9 cellular contexts compared by ENCODE assay signal in genomic region chr14:104661783-104662182, GRCh38. TPM values are rescaled to one million over a fixed set of nuclear protein-coding genes. Genes with fewer than 3 reads are reported as not detected.
DNase-seq lines count a peak whose midpoint lies in the region; ATAC-seq, FAIRE-seq and TF ChIP-seq lines count a peak whose summit lies in the region.
"Not testable (repeated sequence)": the region's sequence is repeated elsewhere in the genome, so short reads cannot be mapped to it uniquely, and the experiment has no call there.
"Had no signal": no experiment of that assay in that cellular context is flagged by ENCODE, and none has a peak within 500 bp of the region (broad histone marks: within the 10 kb centered on the region; RNA-seq: fewer than 3 reads in every experiment).

No MANE protein-coding gene starts in this region.

- peaks cover 67 to 99% (median 85%) of the 10 kb centered on the region in 10 experiments for H3K4me1 ChIP-seq in BLaER1 treated with 17β-estradiol and CSF1 and Interleukin-3, amounts not matched to agents 10 nM and 100 nM

- not testable (repeated sequence) for H3K79me2 ChIP-seq in SU-DHL-6 (ENCODE audit: insufficient read depth, low read length)

- H2AFZ ChIP-seq in SU-DHL-6 (ENCODE audit: low read depth, low read length, severe bottlenecking), result not testable (repeated sequence)

- H3K4me3 Mint-ChIP-seq in IgD-negative memory B cell, result peak overlapping the region; percentile 51 to 95 (median 77)
- H3K4me3 Mint-ChIP-seq in naive B cell, result peak overlapping the region; percentile 23 to 91 (median 87)

- H3K27ac Mint-ChIP-seq in IgD-negative memory B cell, result peak overlapping the region; percentile 100
- H3K27ac Mint-ChIP-seq in naive B cell, result peak overlapping the region; percentile 96 to 100 (median 99)

- not testable (repeated sequence) for H3K9me3 Mint-ChIP-seq in IgD-negative memory B cell, naive B cell

- not testable (repeated sequence) for H3K9ac ChIP-seq in BLaER1 treated with 17β-estradiol and CSF1 and Interleukin-3, amounts not matched to agents 10 nM and 100 nM; SU-DHL-6 (ENCODE audit: low read length)

- peak; percentile 7 to 19 for ATAC-seq in naive B cell (ENCODE audit: low read depth in 2 of 2)

- H3K36me3 ChIP-seq in BLaER1 treated with 17β-estradiol and CSF1 and Interleukin-3, amounts not matched to agents 10 nM and 100 nM; SU-DHL-6 (ENCODE audit: low read length); bronchial epithelial cell (ENCODE audit: control insufficient read depth, insufficient read depth, low read length): not testable (repeated sequence)

- not testable (repeated sequence) for H3K4me3 ChIP-seq in BLaER1 treated with 17β-estradiol and CSF1 and Interleukin-3, amounts not matched to agents 10 nM and 100 nM; SU-DHL-6 (ENCODE audit: insufficient read depth, low read length, poor library complexity, severe bottlenecking); bronchial epithelial cell (ENCODE audit: low read depth, low read length)

- H3K9me3 ChIP-seq in BLaER1 treated with 17β-estradiol and CSF1 and Interleukin-3, amounts not matched to agents 10 nM and 100 nM (replicated peaks in 1 of 11); SU-DHL-6 (ENCODE audit: insufficient read depth, low read length): not testable (repeated sequence)

- not testable (repeated sequence) for TF ChIP-seq CTCF in SU-DHL-6 (IDR thresholded peaks at IDR 0.05; ENCODE audit: insufficient read depth, low read length, poor library complexity, severe bottlenecking); bronchial epithelial cell (IDR thresholded peaks at IDR 0.05; ENCODE audit: insufficient read depth, low read length, severe bottlenecking)

- not testable (repeated sequence) for DNase-seq in bronchial epithelial cell (ENCODE audit: low read depth)
- DNase-seq in naive B cell, result peak; percentile 56

- H3K36me3 Mint-ChIP-seq in IgD-negative memory B cell, naive B cell: not testable (repeated sequence)

- H3K27ac ChIP-seq in BLaER1 treated with 17β-estradiol and CSF1 and Interleukin-3, amounts not matched to agents 10 nM and 100 nM, result peak overlapping the region in 5 of 11 experiments; percentile 74 to 89 (median 86); a peak in 6 of 22 replicates
- peak overlapping the region; percentile 97 for H3K27ac ChIP-seq in SU-DHL-6 (ENCODE audit: low read depth, low read length)

- TF ChIP-seq POLR2A in GM19099 (IDR thresholded peaks at IDR 0.05; ENCODE audit: extremely low read depth, insufficient read length, low read depth), result peak; percentile 39

- H3K4me1 Mint-ChIP-seq in IgD-negative memory B cell, result peaks cover 45 to 64% (median 57%) of the 10 kb centered on the region in 3 donors
- peaks cover 52 to 93% (median 89%) of the 10 kb centered on the region in 3 donors for H3K4me1 Mint-ChIP-seq in naive B cell

- peak; percentile 93 for FAIRE-seq in bronchial epithelial cell (lab: Jason Lieb, UNC)

- H3F3A ChIP-seq in SU-DHL-6 (ENCODE audit: insufficient read depth), result peaks cover 52% of the 10 kb centered on the region

- H4K20me1 ChIP-seq in BLaER1 treated with 17β-estradiol and CSF1 and Interleukin-3, amounts not matched to agents 10 nM and 100 nM; SU-DHL-6 (ENCODE audit: low read depth, low read length): not testable (repeated sequence)

- peak overlapping the region; percentile 92 to 100 (median 99); a peak in 18 of 22 replicates for H3K4me2 ChIP-seq in BLaER1 treated with 17β-estradiol and CSF1 and Interleukin-3, amounts not matched to agents 10 nM and 100 nM
- not testable (repeated sequence) for H3K4me2 ChIP-seq in SU-DHL-6 (ENCODE audit: low read depth, low read length, poor library complexity, severe bottlenecking)

- H3K9me2 ChIP-seq in SU-DHL-6 (replicated peaks; ENCODE audit: insufficient read depth, low read length), result not testable (repeated sequence)

- H3K27me3 ChIP-seq in BLaER1 treated with 17β-estradiol and CSF1 and Interleukin-3, amounts not matched to agents 10 nM and 100 nM; SU-DHL-6 (ENCODE audit: low read length); bronchial epithelial cell (ENCODE audit: control insufficient read depth, insufficient read depth, low read length): not testable (repeated sequence)

- H3K27me3 Mint-ChIP-seq in IgD-negative memory B cell, naive B cell: not testable (repeated sequence)

RNA-seq across cellular contexts. Expression of gene INF2, which starts 27.6 kb away (rescaled TPM):
- polyA plus RNA-seq in IgD-negative memory B cell (10.8 TPM), naive B cell (ENCODE audit: low read depth in 6 of 6) (10 to 100 TPM in 1 of 6 donors, 1 to 10 TPM in 5; 2.8 to 10.2 (median 5.5) TPM)
- total RNA-seq in bronchial epithelial cell, result 26.2 and 26.6 TPM in 2 replicates

RNA-seq across cellular contexts. Expression of gene TMEM179, which starts 57.2 kb away (rescaled TPM):
- polyA plus RNA-seq in IgD-negative memory B cell (not detected), naive B cell (ENCODE audit: low read depth in 6 of 6) (not detected)
- not detected in 2 replicates for total RNA-seq in bronchial epithelial cell
- total RNA-seq: A172; CD4-positive, alpha-beta memory T cell had no signal
- polyA plus RNA-seq: CD14-positive monocyte; CD4-positive, alpha-beta memory T cell had no signal
